In genomic region chr1:37763791-37764741, GRCh38 we compare ENCODE assay signal across 1 cellular context.
TF ChIP-seq lines count a peak whose summit lies in the region.

No MANE protein-coding gene starts in this region.

TF ChIP-seq in WTC11, 78 proteins besides CTCF, POLR2A, EP300 and RAD21 (continued from another document and continues in another):
- peak; percentile 92; the same call in 1 of the 2 replicates for TF ChIP-seq AFF4 (CRISPR knock-in tag; IDR thresholded peaks at IDR 0.05; ENCODE audit: borderline replicate concordance)
- peak; percentile 99 for TF ChIP-seq PREB (CRISPR knock-in tag; IDR thresholded peaks at IDR 0.05; ENCODE audit: borderline replicate concordance)
- TF ChIP-seq TEAD4 (CRISPR knock-in tag; IDR thresholded peaks at IDR 0.05): peak; percentile 99
- peak; percentile 98 for TF ChIP-seq ETV6 (CRISPR knock-in tag; IDR thresholded peaks at IDR 0.05)
- TF ChIP-seq ATF6 (CRISPR knock-in tag; IDR thresholded peaks at IDR 0.05): peak; percentile 94
- TF ChIP-seq RELA (CRISPR knock-in tag; IDR thresholded peaks at IDR 0.05; ENCODE audit: borderline replicate concordance): peak; percentile 98
- peak; percentile 97 for TF ChIP-seq IRF2 (CRISPR knock-in tag; IDR thresholded peaks at IDR 0.05; ENCODE audit: borderline replicate concordance, low read depth)
- peak; percentile 97 for TF ChIP-seq ZBTB43 (CRISPR knock-in tag; IDR thresholded peaks at IDR 0.05)
- no peak for TF ChIP-seq GTF2I (CRISPR knock-in tag; conservative IDR thresholded peaks at IDR 0.05)
- TF ChIP-seq CREM (CRISPR knock-in tag; IDR thresholded peaks at IDR 0.05): peak; percentile 93
- peak; percentile 97 for TF ChIP-seq E2F1 (CRISPR knock-in tag; IDR thresholded peaks at IDR 0.05)
- TF ChIP-seq ZMAT4 (CRISPR knock-in tag; IDR thresholded peaks at IDR 0.05): no peak
- no peak; the same call in 1 of the 2 replicates for TF ChIP-seq ZNF425 (CRISPR knock-in tag; conservative IDR thresholded peaks at IDR 0.05)
- TF ChIP-seq PRDM15 (CRISPR knock-in tag; IDR thresholded peaks at IDR 0.05): peak; percentile 82
- peak; percentile 92 for TF ChIP-seq ATF2 (CRISPR knock-in tag; IDR thresholded peaks at IDR 0.05; ENCODE audit: borderline replicate concordance, low read depth)
- TF ChIP-seq USF1 (CRISPR knock-in tag; IDR thresholded peaks at IDR 0.05): peak; percentile 93
- peak; percentile 94 for TF ChIP-seq E2F5 (CRISPR knock-in tag; IDR thresholded peaks at IDR 0.05)
- peak; percentile 89 for TF ChIP-seq ATF1 (CRISPR knock-in tag; IDR thresholded peaks at IDR 0.05)
- no peak for TF ChIP-seq ERG (CRISPR knock-in tag; IDR thresholded peaks at IDR 0.05)
- TF ChIP-seq NFYB (CRISPR knock-in tag; conservative IDR thresholded peaks at IDR 0.05; ENCODE audit: low read depth): peak; percentile 73
- TF ChIP-seq ZNF263 (CRISPR knock-in tag; IDR thresholded peaks at IDR 0.05; ENCODE audit: low read depth): peak; percentile 75
- peak; percentile 99 for TF ChIP-seq TEAD1 (CRISPR knock-in tag; IDR thresholded peaks at IDR 0.05)
- TF ChIP-seq ZSCAN18 (CRISPR knock-in tag; IDR thresholded peaks at IDR 0.05): peak; percentile 85; the same call in 1 of the 2 replicates
- TF ChIP-seq CREB1 (CRISPR knock-in tag; IDR thresholded peaks at IDR 0.05): peak; percentile 99
